In the genomic region with DNA sequence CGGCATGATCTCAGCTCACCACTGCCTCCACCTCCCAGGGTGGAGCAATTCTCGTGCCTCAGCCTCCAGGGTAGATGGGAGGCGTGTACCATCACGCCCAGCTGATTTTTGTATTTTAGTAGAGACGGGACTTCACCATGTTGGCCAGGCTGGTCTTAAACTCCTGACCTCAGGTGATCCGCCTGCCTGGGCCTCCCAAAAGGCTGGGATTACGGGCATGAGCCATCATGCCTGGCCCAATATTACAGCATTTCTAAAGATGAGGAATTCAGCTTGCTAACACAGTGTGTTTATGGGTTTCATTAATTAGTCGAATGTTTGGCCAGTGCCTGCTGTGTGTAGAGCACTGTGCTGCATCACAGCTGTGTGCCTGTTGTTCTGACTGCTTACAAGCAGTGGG, we compare ENCODE assay signal across 1 cellular context.
TF ChIP-seq lines count a peak whose summit lies in the region.

No MANE protein-coding gene starts in this region.

TF ChIP-seq in IMR-90, 13 proteins besides CTCF, POLR2A, EP300 and RAD21:
- TF ChIP-seq RFX5 (IDR thresholded peaks at IDR 0.05; ENCODE audit: low read depth, low read length) (no peak), FOS (IDR thresholded peaks at IDR 0.05; ENCODE audit: low read depth, low read length) (no peak), RCOR1 (IDR thresholded peaks at IDR 0.05; ENCODE audit: insufficient replicate concordance, low read length) (no peak), MAFK (IDR thresholded peaks at IDR 0.05; ENCODE audit: low read depth, low read length) (no peak), MXI1 (IDR thresholded peaks at IDR 0.05; ENCODE audit: borderline replicate concordance, low read depth, low read length) (no peak), NFE2L2 (IDR thresholded peaks at IDR 0.05; ENCODE audit: low read depth, low read length) (no peak), CHD1 (IDR thresholded peaks at IDR 0.05; ENCODE audit: low read depth, low read length) (no peak), MAZ (IDR thresholded peaks at IDR 0.05; ENCODE audit: borderline replicate concordance, low read depth, low read length) (no peak), SMC3 (IDR thresholded peaks at IDR 0.05; ENCODE audit: low read depth, low read length) (no peak), BHLHE40 (IDR thresholded peaks at IDR 0.05; ENCODE audit: low read depth, low read length) (no peak), CEBPB (IDR thresholded peaks at IDR 0.05; ENCODE audit: low read depth, low read length) (no peak)
- TF ChIP-seq, protein P1, sequence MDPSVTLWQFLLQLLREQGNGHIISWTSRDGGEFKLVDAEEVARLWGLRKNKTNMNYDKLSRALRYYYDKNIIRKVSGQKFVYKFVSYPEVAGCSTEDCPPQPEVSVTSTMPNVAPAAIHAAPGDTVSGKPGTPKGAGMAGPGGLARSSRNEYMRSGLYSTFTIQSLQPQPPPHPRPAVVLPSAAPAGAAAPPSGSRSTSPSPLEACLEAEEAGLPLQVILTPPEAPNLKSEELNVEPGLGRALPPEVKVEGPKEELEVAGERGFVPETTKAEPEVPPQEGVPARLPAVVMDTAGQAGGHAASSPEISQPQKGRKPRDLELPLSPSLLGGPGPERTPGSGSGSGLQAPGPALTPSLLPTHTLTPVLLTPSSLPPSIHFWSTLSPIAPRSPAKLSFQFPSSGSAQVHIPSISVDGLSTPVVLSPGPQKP (IDR thresholded peaks at IDR 0.05; ENCODE audit: borderline replicate concordance, low read depth, low read length), result no peak
- TF ChIP-seq, protein P2, sequence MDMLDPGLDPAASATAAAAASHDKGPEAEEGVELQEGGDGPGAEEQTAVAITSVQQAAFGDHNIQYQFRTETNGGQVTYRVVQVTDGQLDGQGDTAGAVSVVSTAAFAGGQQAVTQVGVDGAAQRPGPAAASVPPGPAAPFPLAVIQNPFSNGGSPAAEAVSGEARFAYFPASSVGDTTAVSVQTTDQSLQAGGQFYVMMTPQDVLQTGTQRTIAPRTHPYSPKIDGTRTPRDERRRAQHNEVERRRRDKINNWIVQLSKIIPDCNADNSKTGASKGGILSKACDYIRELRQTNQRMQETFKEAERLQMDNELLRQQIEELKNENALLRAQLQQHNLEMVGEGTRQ (IDR thresholded peaks at IDR 0.05; ENCODE audit: low read depth, low read length), result no peak
